ENCODE assay signal across 8 cellular contexts in the genomic region with DNA sequence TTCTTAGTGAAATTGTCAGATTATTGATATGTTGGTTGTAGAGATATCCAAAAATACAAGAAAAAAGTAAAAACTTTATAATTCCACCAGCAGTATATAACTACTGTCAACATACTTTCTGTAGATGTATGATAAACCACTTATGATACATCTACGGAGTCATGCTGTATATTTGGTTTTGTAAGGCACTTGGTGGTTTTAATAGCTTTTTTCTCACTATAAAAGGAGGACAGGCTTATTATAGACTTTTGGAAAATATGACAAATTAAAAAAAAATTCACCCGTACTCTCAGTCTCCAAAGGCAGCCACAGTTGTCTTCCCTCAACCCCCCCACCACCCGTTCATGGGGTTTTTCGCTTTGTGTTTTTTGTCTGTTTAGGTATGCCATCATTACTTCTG. TPM values are rescaled to one million over a fixed set of nuclear protein-coding genes. Genes with fewer than 3 reads are reported as not detected.
DNase-seq lines count a peak whose midpoint lies in the region; ATAC-seq and TF ChIP-seq lines count a peak whose summit lies in the region.

No MANE protein-coding gene starts in this region.

- H3K27ac ChIP-seq in heart left ventricle (peak overlapping the region; percentile 86 to 99 (median 98)), adipose tissue (ENCODE audit: low read depth, low read length) (peak overlapping the region; percentile 88)

- H3K4me1 Mint-ChIP-seq in naive B cell (peaks cover 51 to 65% (median 59%) of the 10 kb centered on the region in 3 donors), type B pancreatic cell (ENCODE audit: unreplicated experiment) (peaks cover 78% of the 10 kb centered on the region)

- H3K4me1 ChIP-seq in heart left ventricle, result peaks cover 29 to 97% (median 85%) of the 10 kb centered on the region in 12 donors

- TF ChIP-seq CTCF in heart left ventricle (IDR thresholded peaks at IDR 0.05) (no peak), type B pancreatic cell (conservative IDR thresholded peaks at IDR 0.05) (no peak)

- DNase-seq in heart left ventricle (no peak), Right ventricle myocardium superior (no peak), naive B cell (no peak), type B pancreatic cell (ENCODE audit: extremely low spot score, unreplicated experiment) (no peak), middle frontal gyrus (ENCODE audit: extremely low spot score, low spot score) (no peak), pons (ENCODE audit: low spot score) (no peak)

- H3K4me3 Mint-ChIP-seq in naive B cell (peak overlapping the region in 7 of 8 donors; percentile 42 to 94 (median 88)), type B pancreatic cell (peak overlapping the region; percentile 87)

- no peaks in the 10 kb centered on the region for H3K36me3 Mint-ChIP-seq in naive B cell
- H3K36me3 Mint-ChIP-seq in type B pancreatic cell, result no peaks in the 10 kb centered on the region

- WGBS in heart left ventricle, 4 donors, result 78 to 87% (median 82%) methylated on average over 4 of the region's 4 CpGs
- 84 to 93% (median 91%) methylated on average over 4 of the region's 4 CpGs for WGBS in adipose tissue, 3 donors

- peak overlapping the region in 5 of 6 donors; percentile 16 to 95 (median 70) for H3K27ac Mint-ChIP-seq in naive B cell
- H3K27ac Mint-ChIP-seq in type B pancreatic cell, result peak overlapping the region; percentile 96

- H3K27me3 Mint-ChIP-seq in naive B cell, result peaks cover 0 to 3% (median 0%) of the 10 kb centered on the region in 3 donors
- H3K27me3 Mint-ChIP-seq in type B pancreatic cell, result peaks cover 4% of the 10 kb centered on the region

- TF ChIP-seq POLR2A in heart left ventricle (IDR thresholded peaks at IDR 0.05), result no peak

- ATAC-seq in heart left ventricle, result no peak
- ATAC-seq in Right ventricle myocardium superior (ENCODE audit: poor library complexity), result no peak
- no peak for ATAC-seq in naive B cell (ENCODE audit: low read depth in 2 of 2)
- no peak for ATAC-seq in GM18502 (IDR thresholded peaks at IDR 0.05; ENCODE audit: poor library complexity, unreplicated experiment)

- intact Hi-C loops in heart left ventricle (cut with DNase I) (loop anchor here in 2 of 10 donors (2.0 to 5.0 kb wide), 3 partner anchors 17 to 86 kb away; no protein-coding TSS in a partner anchor), Right ventricle myocardium superior (cut with DNase I) (no loop called here)

- H3K4me3 ChIP-seq in heart left ventricle, result no peak overlapping the region

- no peaks in the 10 kb centered on the region for H3K36me3 ChIP-seq in heart left ventricle

- H3K27me3 ChIP-seq in heart left ventricle, result no peaks in the 10 kb centered on the region

- H3K9me3 Mint-ChIP-seq in naive B cell, result no peaks in the 10 kb centered on the region
- H3K9me3 Mint-ChIP-seq in type B pancreatic cell, result no peaks in the 10 kb centered on the region

- no peaks in the 10 kb centered on the region for H3K9me3 ChIP-seq in heart left ventricle

RNA-seq across cellular contexts. Expression of a gene that starts 14.8 kb away (rescaled TPM):
- 10 to 100 TPM; 15.1 to 37.2 (median 20.8) TPM for total RNA-seq in heart left ventricle
- polyA plus RNA-seq in heart left ventricle, result 10 to 100 TPM; 17.2 to 23.0 TPM
- total RNA-seq in Right ventricle myocardium superior, result 28.3 TPM
- 1 to 10 TPM; 4.5 to 9.3 (median 6.4) TPM for polyA plus RNA-seq in adipose tissue
- polyA plus RNA-seq in naive B cell (ENCODE audit: low read depth in 6 of 6), result 1 to 10 TPM; 1.9 to 3.8 (median 2.6) TPM
- total RNA-seq in type B pancreatic cell (ENCODE audit: low replicate concordance), result 61.1 and 61.3 TPM in 2 replicates
